ENCODE assay signal across 8 cellular contexts in genomic region chr17:55356440-55357328, GRCh38.
DNase-seq lines count a peak whose midpoint lies in the region; ATAC-seq and TF ChIP-seq lines count a peak whose summit lies in the region.

No MANE protein-coding gene starts in this region.

- H3K36me3 ChIP-seq in SK-N-MC (ENCODE audit: insufficient read depth, low read length) = no peaks in the 10 kb centered on the region

- no peaks in the 10 kb centered on the region for H3K4me1 Mint-ChIP-seq in activated naive CD4-positive, alpha-beta T cell treated with anti-CD3 and anti-CD28 coated beads for 36 hours (ENCODE audit: low read depth)

- DNase-seq in MV-4-11 (lab: John Stamatoyannopoulos, UW) (peak; percentile 39), SK-N-MC (ENCODE audit: low read depth, low spot score) (peak; percentile 75), head of caudate nucleus (peak; percentile 16 to 92 (median 77)), putamen (ENCODE audit: low spot score) (peak; percentile 70)
- DNase-seq in activated naive CD4-positive, alpha-beta T cell treated with anti-CD3 and anti-CD28 coated beads for 36 hours = peak; percentile 88

- peaks cover 9% of the 10 kb centered on the region for H3K27me3 Mint-ChIP-seq in activated naive CD4-positive, alpha-beta T cell treated with anti-CD3 and anti-CD28 coated beads for 36 hours (ENCODE audit: low read depth)

- peaks cover 2% of the 10 kb centered on the region for H3K36me3 Mint-ChIP-seq in activated naive CD4-positive, alpha-beta T cell treated with anti-CD3 and anti-CD28 coated beads for 36 hours (ENCODE audit: low read depth)

- H3K27ac Mint-ChIP-seq in activated naive CD4-positive, alpha-beta T cell treated with anti-CD3 and anti-CD28 coated beads for 36 hours = no peak overlapping the region

- peaks cover 7% of the 10 kb centered on the region; the same call in 1 of the 2 replicates for H3K9me3 ChIP-seq in SK-N-MC (ENCODE audit: low read depth, low read length)

- H3K9ac ChIP-seq in SK-N-MC (ENCODE audit: insufficient read length) = peak overlapping the region; percentile 56

- ATAC-seq in HG02588 (IDR thresholded peaks at IDR 0.05; ENCODE audit: unreplicated experiment) (peak; percentile 96), GM19328 (IDR thresholded peaks at IDR 0.05; ENCODE audit: unreplicated experiment) (no peak)

- CTCF ChIA-PET in activated naive CD4-positive, alpha-beta T cell treated with anti-CD3 and anti-CD28 coated beads for 36 hours (lab: Charles Lee) = interaction anchor here (0.6 to 4.3 kb wide), 22 partner anchors 7 to 366 kb away, joined by 3 to 29 read pairs (median 4); partner anchors contain the start of gene SMIM36

- H3K4me3 ChIP-seq in SK-N-MC = peak overlapping the region; percentile 43

- intact Hi-C loops in activated naive CD4-positive, alpha-beta T cell treated with anti-CD3 and anti-CD28 coated beads for 36 hours (cut with micrococcal nuclease) = loop anchor here (1.0 to 5.0 kb wide), 2 partner anchors 66 to 158 kb away; partner anchors contain the start of gene MMD
- intact Hi-C loops in head of caudate nucleus (cut with DNase I) = no loop called here

- peaks cover 10% of the 10 kb centered on the region for H3K9me3 Mint-ChIP-seq in activated naive CD4-positive, alpha-beta T cell treated with anti-CD3 and anti-CD28 coated beads for 36 hours

- no peak overlapping the region for H3K4me3 Mint-ChIP-seq in activated naive CD4-positive, alpha-beta T cell treated with anti-CD3 and anti-CD28 coated beads for 36 hours

- TF ChIP-seq CTCF in GM12874 (IDR thresholded peaks at IDR 0.05; ENCODE audit: insufficient read depth, low read depth, low read length) = peak; percentile 75

- H3K27ac ChIP-seq in SK-N-MC = 0 out of 2 replicates have a peak overlapping the region, but pooled peaks have one; percentile 27
